ENCODE assay signal across 10 cellular contexts in genomic region chr14:75254381-75254821, GRCh38. TPM values are rescaled to one million over a fixed set of nuclear protein-coding genes. Genes with fewer than 3 reads are reported as not detected.
DNase-seq lines count a peak whose midpoint lies in the region; ATAC-seq and TF ChIP-seq lines count a peak whose summit lies in the region.
"Had no signal": no experiment of that assay in that cellular context is flagged by ENCODE, and none has a peak within 500 bp of the region (broad histone marks: within the 10 kb centered on the region; RNA-seq: fewer than 3 reads in every experiment).

No MANE protein-coding gene starts in this region.

- no peaks in the 10 kb centered on the region for H3K27me3 ChIP-seq in esophagus (ENCODE audit: control insufficient read depth in 1 of 2, insufficient read depth in 2 of 2, low read length in 2 of 2)
- no peaks in the 10 kb centered on the region for H3K27me3 ChIP-seq in vagina

- 39 to 45% methylated on average over 6 of the region's 6 CpGs for WGBS in esophagus, 2 donors

- H3K27me3 Mint-ChIP-seq in activated naive CD8-positive, alpha-beta T cell treated with anti-CD3 and anti-CD28 coated beads, Interleukin-2, amount 50 U/mL, for 24 hours, result peaks cover 5% of the 10 kb centered on the region
- H3K27me3 Mint-ChIP-seq in activated naive CD8-positive, alpha-beta T cell treated with anti-CD3 and anti-CD28 coated beads for 36 hours, result peaks cover 8% of the 10 kb centered on the region
- H3K27me3 Mint-ChIP-seq in naive thymus-derived CD8-positive, alpha-beta T cell, result peaks cover 0 to 1% (median 0%) of the 10 kb centered on the region in 5 donors
- H3K27me3 Mint-ChIP-seq: activated T-cell treated with anti-CD3 and anti-CD28 coated beads, Interleukin-2, amount 50 U/mL, for 24 hours had no signal

- H3K4me1 ChIP-seq in esophagus (ENCODE audit: control insufficient read depth in 2 of 2, insufficient read depth in 2 of 2, low read length in 1 of 2) (no peaks in the 10 kb centered on the region), vagina (peaks cover 42% of the 10 kb centered on the region)

- H3K4me3 Mint-ChIP-seq in activated naive CD8-positive, alpha-beta T cell treated with anti-CD3 and anti-CD28 coated beads, Interleukin-2, amount 50 U/mL, for 24 hours, result no peak overlapping the region
- no peak overlapping the region for H3K4me3 Mint-ChIP-seq in activated naive CD8-positive, alpha-beta T cell treated with anti-CD3 and anti-CD28 coated beads for 36 hours
- no peak overlapping the region for H3K4me3 Mint-ChIP-seq in naive thymus-derived CD8-positive, alpha-beta T cell
- H3K4me3 Mint-ChIP-seq: activated T-cell treated with anti-CD3 and anti-CD28 coated beads, Interleukin-2, amount 50 U/mL, for 24 hours had no signal

- H3K4me3 ChIP-seq in esophagus (ENCODE audit: low read depth in 1 of 2, low read length in 2 of 2) (no peak overlapping the region), vagina (no peak overlapping the region)

- intact Hi-C loops in vagina (cut with DNase I), result no loop called here

- no peaks in the 10 kb centered on the region for H3K9me3 Mint-ChIP-seq in activated naive CD8-positive, alpha-beta T cell treated with anti-CD3 and anti-CD28 coated beads, Interleukin-2, amount 50 U/mL, for 24 hours
- H3K9me3 Mint-ChIP-seq in activated naive CD8-positive, alpha-beta T cell treated with anti-CD3 and anti-CD28 coated beads for 36 hours, result no peaks in the 10 kb centered on the region
- peaks cover 0 to 3% (median 0%) of the 10 kb centered on the region in 9 donors for H3K9me3 Mint-ChIP-seq in naive thymus-derived CD8-positive, alpha-beta T cell
- H3K9me3 Mint-ChIP-seq: activated T-cell treated with anti-CD3 and anti-CD28 coated beads, Interleukin-2, amount 50 U/mL, for 24 hours had no signal

- no peaks in the 10 kb centered on the region for H3K36me3 ChIP-seq in esophagus (ENCODE audit: control insufficient read depth in 2 of 2, insufficient read depth in 2 of 2, low read length in 1 of 2)
- H3K36me3 ChIP-seq in vagina, result no peaks in the 10 kb centered on the region

- POLR2A ChIA-PET in naive thymus-derived CD8-positive, alpha-beta T cell (lab: Charles Lee), result interaction anchor here (0.7 kb wide), 2 partner anchors 35 to 47 kb away, joined by 3 read pairs; no protein-coding TSS in a partner anchor

- no peak for DNase-seq in activated naive CD8-positive, alpha-beta T cell treated with anti-CD3 and anti-CD28 coated beads, Interleukin-2, amount 50 U/mL, for 24 hours
- DNase-seq in activated naive CD8-positive, alpha-beta T cell treated with anti-CD3 and anti-CD28 coated beads for 36 hours, result no peak
- DNase-seq in naive thymus-derived CD8-positive, alpha-beta T cell, result no peak
- DNase-seq in vagina (ENCODE audit: extremely low spot score in 2 of 2) (no peak), islet precursor cell (no peak), superior temporal gyrus (ENCODE audit: extremely low spot score) (no peak)
- DNase-seq: activated T-cell treated with anti-CD3 and anti-CD28 coated beads, Interleukin-2, amount 50 U/mL, for 24 hours; NCI-H2227 treated with DMSO at 0.1 percent for 48 hours had no signal

- H3K9me3 ChIP-seq in esophagus (ENCODE audit: control insufficient read depth in 2 of 2, insufficient read depth in 1 of 2, low read depth in 1 of 2, low read length in 1 of 2) (no peaks in the 10 kb centered on the region), vagina (no peaks in the 10 kb centered on the region)

- TF ChIP-seq POLR2A in vagina (IDR thresholded peaks at IDR 0.05), result no peak

- H3K27ac ChIP-seq in esophagus (ENCODE audit: low read depth in 2 of 2, low read length in 1 of 2), result peak overlapping the region; percentile 85 to 96
- peak overlapping the region; percentile 32 for H3K27ac ChIP-seq in vagina

- no peak for TF ChIP-seq CTCF in vagina (IDR thresholded peaks at IDR 0.05)

- peaks cover under 1% of the 10 kb centered on the region for H3K36me3 Mint-ChIP-seq in activated naive CD8-positive, alpha-beta T cell treated with anti-CD3 and anti-CD28 coated beads, Interleukin-2, amount 50 U/mL, for 24 hours (ENCODE audit: low read depth)
- H3K36me3 Mint-ChIP-seq in activated naive CD8-positive, alpha-beta T cell treated with anti-CD3 and anti-CD28 coated beads for 36 hours, result no peaks in the 10 kb centered on the region
- H3K36me3 Mint-ChIP-seq in naive thymus-derived CD8-positive, alpha-beta T cell, result no peaks in the 10 kb centered on the region

- H3K27ac Mint-ChIP-seq in activated naive CD8-positive, alpha-beta T cell treated with anti-CD3 and anti-CD28 coated beads, Interleukin-2, amount 50 U/mL, for 24 hours, result peak overlapping the region; percentile 26
- no peak overlapping the region for H3K27ac Mint-ChIP-seq in activated naive CD8-positive, alpha-beta T cell treated with anti-CD3 and anti-CD28 coated beads for 36 hours
- H3K27ac Mint-ChIP-seq in naive thymus-derived CD8-positive, alpha-beta T cell, result peak overlapping the region in 8 of 10 donors; percentile 7 to 90 (median 60)
- H3K27ac Mint-ChIP-seq: activated T-cell treated with anti-CD3 and anti-CD28 coated beads, Interleukin-2, amount 50 U/mL, for 24 hours had no signal

- no peak for ATAC-seq in activated naive CD8-positive, alpha-beta T cell treated with anti-CD3 and anti-CD28 coated beads, Interleukin-2, amount 50 U/mL, for 24 hours
- no peak for ATAC-seq in naive thymus-derived CD8-positive, alpha-beta T cell
- no peak for ATAC-seq in GM19452 (IDR thresholded peaks at IDR 0.05; ENCODE audit: unreplicated experiment)

- H3K4me1 Mint-ChIP-seq in activated naive CD8-positive, alpha-beta T cell treated with anti-CD3 and anti-CD28 coated beads, Interleukin-2, amount 50 U/mL, for 24 hours, result peaks cover 40% of the 10 kb centered on the region
- H3K4me1 Mint-ChIP-seq in activated naive CD8-positive, alpha-beta T cell treated with anti-CD3 and anti-CD28 coated beads for 36 hours, result peaks cover 37% of the 10 kb centered on the region
- peaks cover 12 to 56% (median 47%) of the 10 kb centered on the region in 4 donors for H3K4me1 Mint-ChIP-seq in naive thymus-derived CD8-positive, alpha-beta T cell

RNA-seq across cellular contexts. Expression of gene FOS, which starts 24.2 kb away (rescaled TPM):
- total RNA-seq in activated naive CD8-positive, alpha-beta T cell treated with anti-CD3 and anti-CD28 coated beads for 36 hours, result 10 to 100 TPM; 19.5 to 20.0 TPM
- polyA plus RNA-seq in esophagus, result 100 to 1,000 TPM in 1 of 2 donors, 10 to 100 TPM in 1; 99.5 to 102 TPM
- total RNA-seq in naive thymus-derived CD8-positive, alpha-beta T cell, result 1 to 10 TPM; 9.4 to 9.6 TPM
- polyA plus RNA-seq in naive thymus-derived CD8-positive, alpha-beta T cell, result 100 to 1,000 TPM in 2 of 3 donors, 10 to 100 TPM in 1; 80.3 to 510 (median 252) TPM
- total RNA-seq in vagina, result 884 TPM

Comparison
In these comparisons a context has a peak if more than half of its experiments do, and no peak if none do; other contexts are left out.
1. RNA of gene FOS, which starts 24.2 kb away (total RNA-seq): 884 TPM in vagina (single experiment); 19.5 to 20.0 TPM in activated naive CD8-positive, alpha-beta T cell treated with anti-CD3 and anti-CD28 coated beads for 36 hours and 9.4 to 9.6 TPM in naive thymus-derived CD8-positive, alpha-beta T cell; every median in the first group is over 10 times any median in the second.